Comparison of ENCODE assay signal across 1 cellular context in genomic region chr1:192809286-192810252, GRCh38.
TF ChIP-seq lines count a peak whose summit lies in the region.

No MANE protein-coding gene starts in this region.

TF ChIP-seq in K562, 482 proteins besides CTCF, POLR2A, EP300 and RAD21 (continued from another document and continues in another):
- TF ChIP-seq ARID3B (CRISPR knock-in tag; IDR thresholded peaks at IDR 0.05; ENCODE audit: borderline replicate concordance) (no peak), FOXJ2 (tag; IDR thresholded peaks at IDR 0.05) (no peak), LCOR (CRISPR knock-in tag; IDR thresholded peaks at IDR 0.05) (0 out of 2 replicates have a peak, but pooled peaks have one; percentile 1), DIDO1 (tag; IDR thresholded peaks at IDR 0.05; ENCODE audit: low read depth) (peak; percentile 62), YBX1 (IDR thresholded peaks at IDR 0.05) (no peak), SUPT5H (IDR thresholded peaks at IDR 0.05) (0 out of 2 replicates have a peak, but pooled peaks have one; percentile 12), ZBTB8A (IDR thresholded peaks at IDR 0.05; ENCODE audit: partially characterized antibody) (no peak), FOXK2 (conservative IDR thresholded peaks at IDR 0.05 in 1 of 2, IDR thresholded peaks at IDR 0.05 in 1 of 2; ENCODE audit: low read depth in 2 of 2) (0 out of 4 replicates have a peak, but pooled peaks of 1 of the 2 experiments have one; percentile 8), ELK3 (CRISPR knock-in tag; IDR thresholded peaks at IDR 0.05) (no peak), ASH1L (IDR thresholded peaks at IDR 0.05; ENCODE audit: borderline replicate concordance, low read depth, partially characterized antibody) (no peak), ZNF318 (IDR thresholded peaks at IDR 0.05; ENCODE audit: borderline replicate concordance in 1 of 2, low read depth in 1 of 2) (no peak), BRF2 (IDR thresholded peaks at IDR 0.05; ENCODE audit: borderline replicate concordance, insufficient read depth, insufficient read length) (no peak), POLR2G (IDR thresholded peaks at IDR 0.05; ENCODE audit: low read depth, low read length) (no peak), ZNF408 (CRISPR knock-in tag; IDR thresholded peaks at IDR 0.05; ENCODE audit: low read depth) (no peak), PPARD (CRISPR knock-in tag; IDR thresholded peaks at IDR 0.05) (no peak), SMAD4 (CRISPR knock-in tag; conservative IDR thresholded peaks at IDR 0.05) (no peak), LARP7 (IDR thresholded peaks at IDR 0.05) (no peak), NCOR1 (IDR thresholded peaks at IDR 0.05) (no peak), ZBTB33 (CRISPR knock-in tag; IDR thresholded peaks at IDR 0.05) (0 out of 2 replicates have a peak, but pooled peaks have one; percentile 74), GABPA (tag; conservative IDR thresholded peaks at IDR 0.05; ENCODE audit: low read depth) (no peak), CHD2 (IDR thresholded peaks at IDR 0.05; ENCODE audit: low read depth, low read length) (no peak), TSHZ1 (CRISPR knock-in tag; IDR thresholded peaks at IDR 0.05) (no peak), SNRNP70 (optimal IDR thresholded peaks at IDR 0.05; ENCODE audit: low read depth, low read length) (no peak), ATF7 (IDR thresholded peaks at IDR 0.05) (peak; percentile 50; the same call in 1 of the 2 replicates), TOE1 (IDR thresholded peaks at IDR 0.05; ENCODE audit: borderline replicate concordance) (no peak), TOE1 (CRISPR knock-in tag; IDR thresholded peaks at IDR 0.05; ENCODE audit: borderline replicate concordance, low read depth) (no peak), MXD1 (CRISPR knock-in tag; IDR thresholded peaks at IDR 0.05; ENCODE audit: borderline replicate concordance, poor library complexity, severe bottlenecking) (no peak), ZNF77 (CRISPR knock-in tag; IDR thresholded peaks at IDR 0.05) (no peak), CEBPZ (IDR thresholded peaks at IDR 0.05; ENCODE audit: borderline replicate concordance, low read depth, low read length) (no peak), ZBTB17 (CRISPR knock-in tag; IDR thresholded peaks at IDR 0.05) (0 out of 2 replicates have a peak, but pooled peaks have one; percentile 1), NBN (IDR thresholded peaks at IDR 0.05; ENCODE audit: low read depth) (0 out of 2 replicates have a peak, but pooled peaks have one; percentile 26), KLF1 (tag; IDR thresholded peaks at IDR 0.05) (no peak), ZBTB2 (IDR thresholded peaks at IDR 0.05) (no peak)
